Comparison of ENCODE assay signal across 8 cellular contexts in the genomic region with DNA sequence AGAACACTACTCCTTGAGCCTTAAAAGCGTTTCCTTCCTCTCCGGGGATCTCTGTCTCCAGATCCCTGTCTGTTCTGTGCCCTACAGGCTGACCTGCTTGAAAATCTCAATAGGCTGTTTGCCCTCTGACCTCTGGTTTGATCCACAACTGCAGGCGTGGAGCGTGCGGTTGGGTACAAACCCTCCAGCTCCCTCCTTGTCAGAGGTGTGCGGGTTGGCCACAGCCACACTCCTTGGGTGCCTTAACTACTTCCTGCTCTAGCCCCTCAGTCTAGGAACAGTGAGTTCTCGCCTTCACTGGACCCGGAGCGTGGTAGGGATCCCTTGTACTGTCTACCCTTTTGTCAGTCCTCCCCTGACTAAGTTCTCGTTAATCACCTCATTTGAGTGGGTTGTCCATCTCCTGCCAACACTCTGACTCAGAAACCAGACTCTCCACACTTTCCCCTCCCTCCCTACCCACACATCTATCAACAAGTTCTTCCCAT. TPM values are rescaled to one million over a fixed set of nuclear protein-coding genes. Genes with fewer than 3 reads are reported as not detected.
DNase-seq lines count a peak whose midpoint lies in the region; ATAC-seq and TF ChIP-seq lines count a peak whose summit lies in the region.

No MANE protein-coding gene starts in this region.

- no peaks in the 10 kb centered on the region for H3K9me3 ChIP-seq in mucosa of descending colon

- H3K4me3 ChIP-seq in mucosa of descending colon = no peak overlapping the region
- H3K4me3 ChIP-seq in urinary bladder (ENCODE audit: low read depth, low read length) = no peak overlapping the region

- peak overlapping the region; percentile 34 for H3K27ac ChIP-seq in urinary bladder (ENCODE audit: low read depth)

- peak overlapping the region; percentile 47 for H3K27ac Mint-ChIP-seq in activated CD4-positive, alpha-beta memory T cell treated with anti-CD3 and anti-CD28 coated beads, Interleukin-2, amount 10 ng/mL, durations not matched to agents 7 days and 5 days
- no peak overlapping the region for H3K27ac Mint-ChIP-seq in activated CD4-positive, alpha-beta memory T cell treated with anti-CD3 and anti-CD28 coated beads for 36 hours

- 45% methylated on average over 10 of the region's 10 CpGs for WGBS in urinary bladder

- POLR2A ChIA-PET in activated CD4-positive, alpha-beta memory T cell treated with anti-CD3 and anti-CD28 coated beads, Interleukin-2, amount 10 ng/mL, durations not matched to agents 7 days and 5 days (lab: Charles Lee) = interaction anchor here (1.1 kb wide), 1 partner anchor 8 kb away, joined by 3 read pairs; no protein-coding TSS in a partner anchor
- POLR2A ChIA-PET in activated CD4-positive, alpha-beta memory T cell treated with anti-CD3 and anti-CD28 coated beads for 36 hours (lab: Charles Lee) = no interaction called here

- no peaks in the 10 kb centered on the region for H3K36me3 Mint-ChIP-seq in activated CD4-positive, alpha-beta memory T cell treated with anti-CD3 and anti-CD28 coated beads, Interleukin-2, amount 10 ng/mL, durations not matched to agents 7 days and 5 days (ENCODE audit: low read depth)
- H3K36me3 Mint-ChIP-seq in activated CD4-positive, alpha-beta memory T cell treated with anti-CD3 and anti-CD28 coated beads for 36 hours = no peaks in the 10 kb centered on the region

- H3K9me3 Mint-ChIP-seq in activated CD4-positive, alpha-beta memory T cell treated with anti-CD3 and anti-CD28 coated beads, Interleukin-2, amount 10 ng/mL, durations not matched to agents 7 days and 5 days = no peaks in the 10 kb centered on the region
- no peaks in the 10 kb centered on the region for H3K9me3 Mint-ChIP-seq in activated CD4-positive, alpha-beta memory T cell treated with anti-CD3 and anti-CD28 coated beads for 36 hours

- H3K4me3 Mint-ChIP-seq in activated CD4-positive, alpha-beta memory T cell treated with anti-CD3 and anti-CD28 coated beads, Interleukin-2, amount 10 ng/mL, durations not matched to agents 7 days and 5 days = no peak overlapping the region
- no peak overlapping the region for H3K4me3 Mint-ChIP-seq in activated CD4-positive, alpha-beta memory T cell treated with anti-CD3 and anti-CD28 coated beads for 36 hours

- no peaks in the 10 kb centered on the region for H3K36me3 ChIP-seq in mucosa of descending colon (ENCODE audit: low read depth)
- H3K36me3 ChIP-seq in urinary bladder (ENCODE audit: insufficient read depth) = no peaks in the 10 kb centered on the region

- ATAC-seq in mucosa of descending colon (peak; percentile 28), GM18511 (IDR thresholded peaks at IDR 0.05; ENCODE audit: unreplicated experiment) (no peak)

- TF ChIP-seq CTCF in mucosa of descending colon (IDR thresholded peaks at IDR 0.05) = no peak

- H3K4me1 ChIP-seq in mucosa of descending colon (ENCODE audit: low read depth) (peaks cover 5% of the 10 kb centered on the region), urinary bladder (ENCODE audit: insufficient read depth) (no peaks in the 10 kb centered on the region)

- no peak for DNase-seq in activated CD4-positive, alpha-beta memory T cell treated with anti-CD3 and anti-CD28 coated beads, Interleukin-2, amount 10 ng/mL, durations not matched to agents 7 days and 5 days
- no peak for DNase-seq in activated CD4-positive, alpha-beta memory T cell treated with anti-CD3 and anti-CD28 coated beads for 36 hours
- DNase-seq in dermis blood vessel endothelial cell (peak; percentile 86), mucosa of descending colon (no peak), COLO668 (lab: John Stamatoyannopoulos, UW; ENCODE audit: unreplicated experiment) (no peak)
- no peak for DNase-seq in stimulated activated CD4-positive, alpha-beta T cell treated with anti-CD3 and anti-CD28 coated beads, Interleukin-4, amount 100 ng/mL, for 1 hour

- CTCF ChIA-PET in activated CD4-positive, alpha-beta memory T cell treated with anti-CD3 and anti-CD28 coated beads, Interleukin-2, amount 10 ng/mL, durations not matched to agents 7 days and 5 days (lab: Charles Lee) = interaction anchor here (0.6 to 3.8 kb wide), 3 partner anchors 9 to 389 kb away, joined by 3 to 17 read pairs (median 4); no protein-coding TSS in a partner anchor
- CTCF ChIA-PET in activated CD4-positive, alpha-beta memory T cell treated with anti-CD3 and anti-CD28 coated beads for 36 hours (lab: Charles Lee) = no interaction called here

- intact Hi-C loops in activated CD4-positive, alpha-beta memory T cell treated with anti-CD3 and anti-CD28 coated beads for 36 hours (cut with micrococcal nuclease) = no loop called here
- intact Hi-C loops in mucosa of descending colon (cut with DNase I, micrococcal nuclease) = no loop called here

- H3K27me3 Mint-ChIP-seq in activated CD4-positive, alpha-beta memory T cell treated with anti-CD3 and anti-CD28 coated beads, Interleukin-2, amount 10 ng/mL, durations not matched to agents 7 days and 5 days = peaks cover 18% of the 10 kb centered on the region
- H3K27me3 Mint-ChIP-seq in activated CD4-positive, alpha-beta memory T cell treated with anti-CD3 and anti-CD28 coated beads for 36 hours = peaks cover 18% of the 10 kb centered on the region

- peaks cover 38% of the 10 kb centered on the region for H3K4me1 Mint-ChIP-seq in activated CD4-positive, alpha-beta memory T cell treated with anti-CD3 and anti-CD28 coated beads, Interleukin-2, amount 10 ng/mL, durations not matched to agents 7 days and 5 days
- H3K4me1 Mint-ChIP-seq in activated CD4-positive, alpha-beta memory T cell treated with anti-CD3 and anti-CD28 coated beads for 36 hours (ENCODE audit: low read depth) = no peaks in the 10 kb centered on the region

RNA-seq across cellular contexts. Expression of a gene that starts 33.1 kb away (rescaled TPM):
- not detected for total RNA-seq in activated CD4-positive, alpha-beta memory T cell treated with anti-CD3 and anti-CD28 coated beads, Interleukin-2, amount 10 ng/mL, durations not matched to agents 7 days and 5 days
- not detected for total RNA-seq in activated CD4-positive, alpha-beta memory T cell treated with anti-CD3 and anti-CD28 coated beads for 36 hours
- total RNA-seq in dermis blood vessel endothelial cell (0.19 and 1.0 TPM in 2 replicates), mucosa of descending colon (10 to 100 TPM in 2 of 3 donors, 1 to 10 TPM in 1; 4.4 to 15.7 (median 10.8) TPM), urinary bladder (17.6 TPM)
- polyA plus RNA-seq in urinary bladder = 6.4 TPM
